In genomic region chr4:183483997-183484396, GRCh38 we compare ENCODE assay signal across 24 cellular contexts.
"Had no signal": no experiment of that assay in that cellular context is flagged by ENCODE, and none has a peak within 500 bp of the region (broad histone marks: within the 10 kb centered on the region; RNA-seq: fewer than 3 reads in every experiment).

No MANE protein-coding gene starts in this region.

- H3K4me1 ChIP-seq: esophagus squamous epithelium, gastrocnemius medialis, heart right ventricle, left lung, lower lobe of right lung had no signal

- H3K9me3 ChIP-seq: esophagus squamous epithelium, gastrocnemius medialis, heart right ventricle, left lung, lower lobe of right lung had no signal

- H3K27me3 Mint-ChIP-seq: memory B cell had no signal

- ATAC-seq: gastrocnemius medialis; heart right ventricle; left cardiac atrium; left lung; left ventricle myocardium superior; lower lobe of right lung; naive thymus-derived CD4-positive, alpha-beta T cell had no signal

- H3K4me1 Mint-ChIP-seq: memory B cell; naive thymus-derived CD4-positive, alpha-beta T cell had no signal

- H3K36me3 ChIP-seq: esophagus squamous epithelium, gastrocnemius medialis, heart right ventricle, left lung, lower lobe of right lung had no signal

- H3K27me3 ChIP-seq: dorsolateral prefrontal cortex, gastrocnemius medialis, heart right ventricle, left lung had no signal

- H3K27ac ChIP-seq: coronary artery, dorsolateral prefrontal cortex, esophagus squamous epithelium, gastrocnemius medialis, heart right ventricle, left lung, lower lobe of right lung had no signal

- H3K9me3 Mint-ChIP-seq: memory B cell; naive thymus-derived CD4-positive, alpha-beta T cell had no signal

- H3K4me3 ChIP-seq: coronary artery, dorsolateral prefrontal cortex, esophagus squamous epithelium, gastrocnemius medialis, heart right ventricle, left lung, lower lobe of right lung had no signal

- H3K4me3 Mint-ChIP-seq: memory B cell; naive thymus-derived CD4-positive, alpha-beta T cell had no signal

- DNase-seq: dermis blood vessel endothelial cell; dorsolateral prefrontal cortex; effector CD4-positive, alpha-beta T cell; effector memory CD4-positive, alpha-beta T cell; esophagus squamous epithelium; foreskin melanocyte; gastrocnemius medialis; glutamatergic neuron; head of caudate nucleus; heart right ventricle; hippocampal formation; left cardiac atrium; left lung; left ventricle myocardium superior; lower lobe of right lung; mesendoderm; midbrain; naive thymus-derived CD4-positive, alpha-beta T cell had no signal

- H3K27ac Mint-ChIP-seq: memory B cell; naive thymus-derived CD4-positive, alpha-beta T cell had no signal

- FAIRE-seq: colon, endothelial cell of umbilical vein, islet of Langerhans, keratinocyte had no signal

- H3K36me3 Mint-ChIP-seq: memory B cell; naive thymus-derived CD4-positive, alpha-beta T cell had no signal
